In genomic region chr2:112597537-112598322, GRCh38 we compare ENCODE assay signal across 2 cellular contexts.
A peak's percentile ranks its signal among the peaks of the same experiment; 100 is the strongest.
TF ChIP-seq lines count a peak whose summit lies in the region.

No MANE protein-coding gene starts in this region.

TF ChIP-seq in HepG2, 621 proteins besides CTCF, POLR2A, EP300 and RAD21:
- peak; percentile 98 for TF ChIP-seq ZNF12 (CRISPR knock-in tag; IDR thresholded peaks at IDR 0.05)
- no peak for TF ChIP-seq ZNF430 (CRISPR knock-in tag; IDR thresholded peaks at IDR 0.05)
- TF ChIP-seq ZNF7 (CRISPR knock-in tag; IDR thresholded peaks at IDR 0.05): 0 out of 2 replicates have a peak, but pooled peaks have one; percentile 31
- no peak for TF ChIP-seq ZNF350 (CRISPR knock-in tag; IDR thresholded peaks at IDR 0.05; ENCODE audit: borderline replicate concordance, low read depth)
- TF ChIP-seq ZBTB7A (CRISPR knock-in tag; IDR thresholded peaks at IDR 0.05): no peak
- TF ChIP-seq ZNF33B (CRISPR knock-in tag; IDR thresholded peaks at IDR 0.05): no peak
- TF ChIP-seq SKIL (CRISPR knock-in tag; IDR thresholded peaks at IDR 0.05; ENCODE audit: borderline replicate concordance): no peak
- no peak for TF ChIP-seq HOXD1 (CRISPR knock-in tag; IDR thresholded peaks at IDR 0.05)

TF ChIP-seq in K562, 482 proteins besides CTCF, POLR2A, EP300 and RAD21:
- TF ChIP-seq DPF2 (IDR thresholded peaks at IDR 0.05) (0 out of 2 replicates have a peak, but pooled peaks have one; percentile 13), NR2C2 (CRISPR knock-in tag; IDR thresholded peaks at IDR 0.05) (no peak), NR2C2 (tag; IDR thresholded peaks at IDR 0.05) (no peak), TAL1 (IDR thresholded peaks at IDR 0.05) (no peak), ERF (CRISPR knock-in tag; IDR thresholded peaks at IDR 0.05) (no peak), ZNF12 (CRISPR knock-in tag; IDR thresholded peaks at IDR 0.05) (peak; percentile 94)
- TF ChIP-seq, protein P1, sequence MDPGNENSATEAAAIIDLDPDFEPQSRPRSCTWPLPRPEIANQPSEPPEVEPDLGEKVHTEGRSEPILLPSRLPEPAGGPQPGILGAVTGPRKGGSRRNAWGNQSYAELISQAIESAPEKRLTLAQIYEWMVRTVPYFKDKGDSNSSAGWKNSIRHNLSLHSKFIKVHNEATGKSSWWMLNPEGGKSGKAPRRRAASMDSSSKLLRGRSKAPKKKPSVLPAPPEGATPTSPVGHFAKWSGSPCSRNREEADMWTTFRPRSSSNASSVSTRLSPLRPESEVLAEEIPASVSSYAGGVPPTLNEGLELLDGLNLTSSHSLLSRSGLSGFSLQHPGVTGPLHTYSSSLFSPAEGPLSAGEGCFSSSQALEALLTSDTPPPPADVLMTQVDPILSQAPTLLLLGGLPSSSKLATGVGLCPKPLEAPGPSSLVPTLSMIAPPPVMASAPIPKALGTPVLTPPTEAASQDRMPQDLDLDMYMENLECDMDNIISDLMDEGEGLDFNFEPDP (CRISPR knock-in tag; IDR thresholded peaks at IDR 0.05): no peak
- TF ChIP-seq, protein P2, sequence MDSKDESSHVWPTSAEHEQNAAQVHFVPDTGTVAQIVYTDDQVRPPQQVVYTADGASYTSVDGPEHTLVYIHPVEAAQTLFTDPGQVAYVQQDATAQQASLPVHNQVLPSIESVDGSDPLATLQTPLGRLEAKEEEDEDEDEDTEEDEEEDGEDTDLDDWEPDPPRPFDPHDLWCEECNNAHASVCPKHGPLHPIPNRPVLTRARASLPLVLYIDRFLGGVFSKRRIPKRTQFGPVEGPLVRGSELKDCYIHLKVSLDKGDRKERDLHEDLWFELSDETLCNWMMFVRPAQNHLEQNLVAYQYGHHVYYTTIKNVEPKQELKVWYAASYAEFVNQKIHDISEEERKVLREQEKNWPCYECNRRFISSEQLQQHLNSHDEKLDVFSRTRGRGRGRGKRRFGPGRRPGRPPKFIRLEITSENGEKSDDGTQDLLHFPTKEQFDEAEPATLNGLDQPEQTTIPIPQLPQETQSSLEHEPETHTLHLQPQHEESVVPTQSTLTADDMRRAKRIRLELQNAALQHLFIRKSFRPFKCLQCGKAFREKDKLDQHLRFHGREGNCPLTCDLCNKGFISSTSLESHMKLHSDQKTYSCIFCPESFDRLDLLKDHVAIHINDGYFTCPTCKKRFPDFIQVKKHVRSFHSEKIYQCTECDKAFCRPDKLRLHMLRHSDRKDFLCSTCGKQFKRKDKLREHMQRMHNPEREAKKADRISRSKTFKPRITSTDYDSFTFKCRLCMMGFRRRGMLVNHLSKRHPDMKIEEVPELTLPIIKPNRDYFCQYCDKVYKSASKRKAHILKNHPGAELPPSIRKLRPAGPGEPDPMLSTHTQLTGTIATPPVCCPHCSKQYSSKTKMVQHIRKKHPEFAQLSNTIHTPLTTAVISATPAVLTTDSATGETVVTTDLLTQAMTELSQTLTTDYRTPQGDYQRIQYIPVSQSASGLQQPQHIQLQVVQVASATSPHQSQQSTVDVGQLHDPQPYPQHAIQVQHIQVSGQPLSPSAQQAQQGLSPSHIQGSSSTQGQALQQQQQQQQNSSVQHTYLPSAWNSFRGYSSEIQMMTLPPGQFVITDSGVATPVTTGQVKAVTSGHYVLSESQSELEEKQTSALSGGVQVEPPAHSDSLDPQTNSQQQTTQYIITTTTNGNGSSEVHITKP (IDR thresholded peaks at IDR 0.05; ENCODE audit: partially characterized antibody): peak; percentile 86
